ENCODE assay signal across 1 cellular context in the genomic region with DNA sequence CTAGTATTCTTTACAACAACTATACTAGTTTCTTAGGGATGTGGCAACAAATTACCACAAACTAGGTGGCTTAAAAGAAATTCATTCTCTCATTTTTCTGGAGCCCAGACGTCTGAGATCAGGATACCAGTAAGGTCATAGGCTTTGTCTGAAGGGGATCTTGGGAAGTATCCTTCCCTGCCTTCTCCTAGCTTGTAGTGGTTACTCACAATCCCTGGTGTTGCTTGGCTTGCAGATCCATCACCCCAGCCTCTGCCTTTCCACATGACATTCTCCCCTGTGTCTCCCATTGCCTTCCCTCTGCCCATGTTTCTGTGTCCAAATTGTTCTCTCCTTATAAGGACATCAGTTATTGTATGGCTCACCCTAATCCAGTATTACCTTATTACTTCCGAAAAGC.
TF ChIP-seq lines count a peak whose summit lies in the region.

No MANE protein-coding gene starts in this region.

TF ChIP-seq in SK-N-SH treated with all-trans-retinoic acid at 6 μM for 48 hours, 23 proteins besides CTCF, POLR2A, EP300 and RAD21 (continued from another document):
- TF ChIP-seq POU6F1 (CRISPR knock-in tag; IDR thresholded peaks at IDR 0.05; ENCODE audit: borderline replicate concordance, low read depth) (no peak), ZNF8 (CRISPR knock-in tag; IDR thresholded peaks at IDR 0.05) (no peak), BACH2 (CRISPR knock-in tag; IDR thresholded peaks at IDR 0.05; ENCODE audit: borderline replicate concordance) (no peak), ZFP30 (CRISPR knock-in tag; IDR thresholded peaks at IDR 0.05) (no peak), PATZ1 (CRISPR knock-in tag; IDR thresholded peaks at IDR 0.05; ENCODE audit: borderline replicate concordance) (no peak), ARNTL (CRISPR knock-in tag; IDR thresholded peaks at IDR 0.05; ENCODE audit: borderline replicate concordance, low read depth) (no peak), CSDC2 (CRISPR knock-in tag; IDR thresholded peaks at IDR 0.05) (no peak), ZC3H10 (CRISPR knock-in tag; IDR thresholded peaks at IDR 0.05) (no peak), ZNF565 (CRISPR knock-in tag; conservative IDR thresholded peaks at IDR 0.05; ENCODE audit: low read depth) (no peak), ZNF70 (CRISPR knock-in tag; IDR thresholded peaks at IDR 0.05) (no peak), TOX (CRISPR knock-in tag; IDR thresholded peaks at IDR 0.05; ENCODE audit: borderline replicate concordance) (no peak), OSR1 (CRISPR knock-in tag; IDR thresholded peaks at IDR 0.05) (no peak), TCF4 (CRISPR knock-in tag; IDR thresholded peaks at IDR 0.05; ENCODE audit: borderline replicate concordance) (no peak), SNAI2 (CRISPR knock-in tag; IDR thresholded peaks at IDR 0.05) (no peak)
- TF ChIP-seq, protein P1, sequence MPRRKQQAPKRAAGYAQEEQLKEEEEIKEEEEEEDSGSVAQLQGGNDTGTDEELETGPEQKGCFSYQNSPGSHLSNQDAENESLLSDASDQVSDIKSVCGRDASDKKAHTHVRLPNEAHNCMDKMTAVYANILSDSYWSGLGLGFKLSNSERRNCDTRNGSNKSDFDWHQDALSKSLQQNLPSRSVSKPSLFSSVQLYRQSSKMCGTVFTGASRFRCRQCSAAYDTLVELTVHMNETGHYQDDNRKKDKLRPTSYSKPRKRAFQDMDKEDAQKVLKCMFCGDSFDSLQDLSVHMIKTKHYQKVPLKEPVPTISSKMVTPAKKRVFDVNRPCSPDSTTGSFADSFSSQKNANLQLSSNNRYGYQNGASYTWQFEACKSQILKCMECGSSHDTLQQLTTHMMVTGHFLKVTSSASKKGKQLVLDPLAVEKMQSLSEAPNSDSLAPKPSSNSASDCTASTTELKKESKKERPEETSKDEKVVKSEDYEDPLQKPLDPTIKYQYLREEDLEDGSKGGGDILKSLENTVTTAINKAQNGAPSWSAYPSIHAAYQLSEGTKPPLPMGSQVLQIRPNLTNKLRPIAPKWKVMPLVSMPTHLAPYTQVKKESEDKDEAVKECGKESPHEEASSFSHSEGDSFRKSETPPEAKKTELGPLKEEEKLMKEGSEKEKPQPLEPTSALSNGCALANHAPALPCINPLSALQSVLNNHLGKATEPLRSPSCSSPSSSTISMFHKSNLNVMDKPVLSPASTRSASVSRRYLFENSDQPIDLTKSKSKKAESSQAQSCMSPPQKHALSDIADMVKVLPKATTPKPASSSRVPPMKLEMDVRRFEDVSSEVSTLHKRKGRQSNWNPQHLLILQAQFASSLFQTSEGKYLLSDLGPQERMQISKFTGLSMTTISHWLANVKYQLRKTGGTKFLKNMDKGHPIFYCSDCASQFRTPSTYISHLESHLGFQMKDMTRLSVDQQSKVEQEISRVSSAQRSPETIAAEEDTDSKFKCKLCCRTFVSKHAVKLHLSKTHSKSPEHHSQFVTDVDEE (CRISPR knock-in tag; IDR thresholded peaks at IDR 0.05): no peak
- TF ChIP-seq, protein P2, sequence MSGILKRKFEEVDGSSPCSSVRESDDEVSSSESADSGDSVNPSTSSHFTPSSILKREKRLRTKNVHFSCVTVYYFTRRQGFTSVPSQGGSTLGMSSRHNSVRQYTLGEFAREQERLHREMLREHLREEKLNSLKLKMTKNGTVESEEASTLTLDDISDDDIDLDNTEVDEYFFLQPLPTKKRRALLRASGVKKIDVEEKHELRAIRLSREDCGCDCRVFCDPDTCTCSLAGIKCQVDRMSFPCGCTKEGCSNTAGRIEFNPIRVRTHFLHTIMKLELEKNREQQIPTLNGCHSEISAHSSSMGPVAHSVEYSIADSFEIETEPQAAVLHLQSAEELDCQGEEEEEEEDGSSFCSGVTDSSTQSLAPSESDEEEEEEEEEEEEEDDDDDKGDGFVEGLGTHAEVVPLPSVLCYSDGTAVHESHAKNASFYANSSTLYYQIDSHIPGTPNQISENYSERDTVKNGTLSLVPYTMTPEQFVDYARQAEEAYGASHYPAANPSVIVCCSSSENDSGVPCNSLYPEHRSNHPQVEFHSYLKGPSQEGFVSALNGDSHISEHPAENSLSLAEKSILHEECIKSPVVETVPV (CRISPR knock-in tag; IDR thresholded peaks at IDR 0.05): no peak
TF ChIP-seq in SK-N-SH treated with all-trans-retinoic acid at 6 μM for 48 hours: peak in this region for 0.
